ENCODE assay signal across 8 cellular contexts in the genomic region with DNA sequence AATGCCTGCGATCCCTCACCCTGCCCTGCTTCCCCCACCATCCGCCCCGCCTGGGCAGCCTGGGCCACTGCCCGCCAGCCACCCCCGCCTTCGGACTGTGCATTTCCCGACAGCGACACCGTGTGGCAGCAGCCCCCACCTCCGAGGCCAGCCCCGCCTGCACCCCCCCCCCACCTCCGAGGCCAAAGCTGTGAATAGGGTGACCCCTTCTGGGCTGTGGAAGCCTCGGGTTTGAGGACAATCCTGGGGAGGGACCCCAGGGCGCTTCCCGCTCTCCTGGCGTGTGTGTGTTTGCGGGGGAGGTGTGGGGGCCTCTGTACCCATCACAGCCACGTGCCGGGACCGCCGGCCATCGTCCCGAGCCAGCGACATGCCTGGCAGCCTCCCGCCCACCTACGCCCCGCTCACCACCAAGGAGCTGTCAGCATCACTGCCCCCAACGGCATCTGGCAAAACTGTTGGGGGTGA. TPM values are rescaled to one million over a fixed set of nuclear protein-coding genes. Genes with fewer than 3 reads are reported as not detected.
DNase-seq lines count a peak whose midpoint lies in the region; ATAC-seq lines count a peak whose summit lies in the region.

No MANE protein-coding gene starts in this region.

- intact Hi-C loops in left cardiac atrium (cut with DNase I) = loop anchor here (1.0 to 2.0 kb wide), 3 partner anchors 110 to 121 kb away; no protein-coding TSS in a partner anchor

- H3K9me3 Mint-ChIP-seq in T-helper 2 cell treated with Interferon-gamma antibody and Interleukin-4, amounts not matched to agents 5 μg/mL and 100 μg/mL, for 36 hours = no peaks in the 10 kb centered on the region

- H3K27ac Mint-ChIP-seq in T-helper 2 cell treated with Interferon-gamma antibody and Interleukin-4, amounts not matched to agents 5 μg/mL and 100 μg/mL, for 36 hours = no peak overlapping the region

- peak; percentile 81 for DNase-seq in NCI-H1436 (lab: John Stamatoyannopoulos, UW)
- no peak for DNase-seq in NCI-H1436 treated with DMSO at 0.1 percent for 48 hours (lab: John Stamatoyannopoulos, UW)
- peak; percentile 80 for DNase-seq in M059J (ENCODE audit: low read depth)
- DNase-seq in T-helper 2 cell treated with Interferon-gamma antibody and Interleukin-4, amounts not matched to agents 5 μg/mL and 100 μg/mL, for 36 hours (ENCODE audit: low spot score) = peak; percentile 75
- peak in 55 of 56 donors; percentile 50 to 95 (median 86) for DNase-seq in amygdala (lab: John Stamatoyannopoulos, UW)
- peak; percentile 96 for DNase-seq in left cardiac atrium
- DNase-seq in putamen (ENCODE audit: low spot score) = peak; percentile 91
- peak; percentile 95 for DNase-seq in ureter (ENCODE audit: low spot score)

- no peaks in the 10 kb centered on the region for H3K36me3 Mint-ChIP-seq in T-helper 2 cell treated with Interferon-gamma antibody and Interleukin-4, amounts not matched to agents 5 μg/mL and 100 μg/mL, for 36 hours (ENCODE audit: low read depth)

- H3K27me3 Mint-ChIP-seq in T-helper 2 cell treated with Interferon-gamma antibody and Interleukin-4, amounts not matched to agents 5 μg/mL and 100 μg/mL, for 36 hours (ENCODE audit: low read depth) = no peaks in the 10 kb centered on the region

- peak; percentile 72 to 73 for ATAC-seq in left cardiac atrium

- no peaks in the 10 kb centered on the region for H3K4me1 Mint-ChIP-seq in T-helper 2 cell treated with Interferon-gamma antibody and Interleukin-4, amounts not matched to agents 5 μg/mL and 100 μg/mL, for 36 hours (ENCODE audit: low read depth)

- H3K4me3 Mint-ChIP-seq in T-helper 2 cell treated with Interferon-gamma antibody and Interleukin-4, amounts not matched to agents 5 μg/mL and 100 μg/mL, for 36 hours = no peak overlapping the region

RNA-seq across cellular contexts. Expression of gene PPARA, which starts 33.8 kb away (rescaled TPM):
- total RNA-seq in M059J (2014; rRNA removed; shearing (Covaris generic)) = 10.0 and 18.1 TPM in 2 replicates
- total RNA-seq in left cardiac atrium (10 to 100 TPM; 49.6 to 66.2 TPM), ureter (29.1 TPM)
